8 cellular contexts compared by ENCODE assay signal in the genomic region with DNA sequence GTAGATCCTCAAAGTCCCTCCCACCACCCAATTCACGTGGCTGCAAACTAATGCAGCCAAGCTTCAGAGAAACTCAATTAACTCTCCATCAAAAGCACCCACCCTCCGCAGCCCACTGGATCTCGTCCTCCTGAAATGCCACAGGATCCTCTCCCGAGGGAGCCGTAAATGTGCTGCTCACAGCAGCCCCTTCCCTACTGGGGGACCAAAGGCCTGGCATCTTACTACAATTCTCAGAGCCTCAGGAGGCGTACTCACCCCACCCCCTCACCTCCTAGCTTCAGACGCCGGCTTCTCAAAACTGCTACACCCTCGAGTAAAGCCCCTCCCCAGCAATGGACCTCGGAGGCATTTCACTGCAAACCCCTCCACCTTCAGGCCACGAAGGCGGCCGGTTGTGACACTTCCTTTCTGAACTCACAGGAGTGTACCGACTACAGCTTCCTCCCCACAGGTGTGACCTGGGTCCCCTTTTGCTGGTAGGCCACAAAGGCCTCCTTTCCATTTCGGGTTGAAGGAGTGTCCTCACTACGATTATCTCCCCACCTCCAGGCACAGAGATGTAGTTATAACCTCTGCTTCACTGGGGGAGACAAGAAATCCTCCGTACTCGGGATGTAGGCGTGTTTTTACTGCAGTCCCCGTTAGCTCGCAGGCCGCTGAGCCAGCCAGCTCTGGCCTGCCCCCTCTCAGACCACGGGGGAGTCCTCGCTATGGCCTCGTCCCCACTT. TPM values are rescaled to one million over a fixed set of nuclear protein-coding genes. Genes with fewer than 3 reads are reported as not detected.
DNase-seq lines count a peak whose midpoint lies in the region; ATAC-seq lines count a peak whose summit lies in the region.

No MANE protein-coding gene starts in this region.

- no peak overlapping the region for H2BK15ac ChIP-seq in mesendoderm (replicated peaks; ENCODE audit: low read depth)

- no peaks in the 10 kb centered on the region for H3K36me3 ChIP-seq in mesendoderm (ENCODE audit: control insufficient read depth, insufficient read depth, low read length)

- no peaks in the 10 kb centered on the region for H3K4me1 ChIP-seq in mesendoderm (ENCODE audit: control insufficient read depth, low read depth, low read length)

- H3K4me3 ChIP-seq in mesendoderm (ENCODE audit: low read length) = peak overlapping the region; percentile 54

- peaks cover 54% of the 10 kb centered on the region for H3K79me2 ChIP-seq in mesendoderm (ENCODE audit: control insufficient read depth, insufficient read depth, low read length)

- no peaks in the 10 kb centered on the region for H3K27me3 ChIP-seq in mesendoderm (ENCODE audit: insufficient read depth, low read length, poor library complexity)

- H4K5ac ChIP-seq in mesendoderm (ENCODE audit: low read length) = peak overlapping the region; percentile 15

- peak; percentile 28 for ATAC-seq in HG02884 (IDR thresholded peaks at IDR 0.05; ENCODE audit: unreplicated experiment)

- H3K23ac ChIP-seq in mesendoderm (ENCODE audit: low read length) = peak overlapping the region; percentile 95

- DNase-seq in NCI-H2196 (lab: John Stamatoyannopoulos, UW; ENCODE audit: unreplicated experiment) (peak; percentile 32), NCI-H2196 treated with DMSO at 0.1 percent for 48 hours (lab: John Stamatoyannopoulos, UW; ENCODE audit: unreplicated experiment) (no peak), NCI-H345 (lab: John Stamatoyannopoulos, UW) (peak; percentile 54), dermis blood vessel endothelial cell (peak; percentile 41), mesendoderm (peak; percentile 89)
- DNase-seq in activated CD4-positive, alpha-beta T cell treated with anti-CD3 and anti-CD28 coated beads, Interleukin-2, amount 50 U/mL, for 4 hours = peak; percentile 51 to 55
- DNase-seq in stimulated activated CD8-positive, alpha-beta memory T cell treated with anti-CD3 and anti-CD28 coated beads, Interleukin-15, amount 100 ng/mL, for 48 hours (ENCODE audit: low read depth in 2 of 2) = peak; percentile 27 to 43

- peak overlapping the region; percentile 99 for H3K56ac ChIP-seq in mesendoderm (ENCODE audit: low read length)

- H2BK5ac ChIP-seq in mesendoderm (ENCODE audit: low read length) = peak overlapping the region; percentile 83

- no peak overlapping the region for H4K8ac ChIP-seq in mesendoderm (ENCODE audit: low read depth, low read length)

- peak overlapping the region; percentile 70 for H3K27ac ChIP-seq in mesendoderm (ENCODE audit: low read depth, low read length)

- peak overlapping the region; percentile 88 for H3K18ac ChIP-seq in mesendoderm (ENCODE audit: low read length)

- H3K4ac ChIP-seq in mesendoderm (ENCODE audit: low read depth, low read length) = peak overlapping the region; percentile 97

- WGBS in mesendoderm (ENCODE audit: extremely low coverage, insufficient coverage, low lambda C conversion rate) = no CpG with 5 or more reads among the region's 25 CpGs

- H3K79me1 ChIP-seq in mesendoderm (ENCODE audit: low read length) = no peaks in the 10 kb centered on the region

- H3K9ac ChIP-seq in mesendoderm (ENCODE audit: low read length) = peak overlapping the region; percentile 96

- peak overlapping the region; percentile 82 for H2AK5ac ChIP-seq in mesendoderm (ENCODE audit: low read length)

- H2BK120ac ChIP-seq in mesendoderm (ENCODE audit: low read depth, low read length) = no peak overlapping the region

- peak overlapping the region; percentile 86 for H3K4me2 ChIP-seq in mesendoderm (ENCODE audit: low read length)

RNA-seq across cellular contexts. Expression of a gene that starts 0.7 kb away (rescaled TPM):
- 94.5 and 159 TPM in 2 replicates for total RNA-seq in dermis blood vessel endothelial cell
- polyA plus RNA-seq in mesendoderm (2013, experiment 1 of 2) = 85.8 TPM
- 78.6 TPM for polyA plus RNA-seq in mesendoderm (2013, experiment 2 of 2)

RNA-seq across cellular contexts. Expression of a gene that starts 0.7 kb away (rescaled TPM):
- 42.5 and 58.1 TPM in 2 replicates for total RNA-seq in dermis blood vessel endothelial cell
- 171 TPM for polyA plus RNA-seq in mesendoderm (2013, experiment 1 of 2)
- 168 TPM for polyA plus RNA-seq in mesendoderm (2013, experiment 2 of 2)

RNA-seq across cellular contexts. Expression of a gene that starts 35.2 kb away (rescaled TPM):
- total RNA-seq in dermis blood vessel endothelial cell = 12.8 and 28.0 TPM in 2 replicates
- 10.9 TPM for polyA plus RNA-seq in mesendoderm (2013, experiment 1 of 2)
- polyA plus RNA-seq in mesendoderm (2013, experiment 2 of 2) = 10.8 TPM

RNA-seq across cellular contexts. Expression of a gene that starts 35.2 kb away (rescaled TPM):
- total RNA-seq in dermis blood vessel endothelial cell = 104 and 241 TPM in 2 replicates
- 511 TPM for polyA plus RNA-seq in mesendoderm (2013, experiment 1 of 2)
- polyA plus RNA-seq in mesendoderm (2013, experiment 2 of 2) = 508 TPM

RNA-seq across cellular contexts. Expression of a gene that starts 48.3 kb away (rescaled TPM):
- total RNA-seq in dermis blood vessel endothelial cell = 10.0 and 19.1 TPM in 2 replicates
- 1.5 TPM for polyA plus RNA-seq in mesendoderm (2013, experiment 1 of 2)
- polyA plus RNA-seq in mesendoderm (2013, experiment 2 of 2) = 1.2 TPM
